Comparison of ENCODE assay signal across 9 cellular contexts in genomic region chr17:19448341-19449268, GRCh38. TPM values are rescaled to one million over a fixed set of nuclear protein-coding genes. Genes with fewer than 3 reads are reported as not detected.
A peak's percentile ranks its signal among the peaks of the same experiment; 100 is the strongest.
DNase-seq lines count a peak whose midpoint lies in the region; ATAC-seq and TF ChIP-seq lines count a peak whose summit lies in the region.
"Had no signal": no experiment of that assay in that cellular context is flagged by ENCODE, and none has a peak within 500 bp of the region (broad histone marks: within the 10 kb centered on the region; RNA-seq: fewer than 3 reads in every experiment).

No MANE protein-coding gene starts in this region.

- no peak overlapping the region for H2AFZ ChIP-seq in PC-9

- H3K9me3 ChIP-seq in AG04450 (ENCODE audit: control insufficient read depth, insufficient read depth, low read length) (peaks cover 5% of the 10 kb centered on the region; the same call in 1 of the 2 replicates), PC-9 (ENCODE audit: insufficient read depth, low read depth) (peaks cover 8% of the 10 kb centered on the region; the same call in 1 of the 2 replicates), muscle layer of colon (ENCODE audit: low read length) (no peaks in the 10 kb centered on the region)

- H3K79me2 ChIP-seq in PC-9 (ENCODE audit: low read depth): no peaks in the 10 kb centered on the region

- ATAC-seq in HG03457 (IDR thresholded peaks at IDR 0.05; ENCODE audit: unreplicated experiment): no peak
- ATAC-seq in GM19328 (IDR thresholded peaks at IDR 0.05; ENCODE audit: unreplicated experiment): no peak

- H3K36me3 ChIP-seq in PC-9 (ENCODE audit: low read depth): no peaks in the 10 kb centered on the region
- no peaks in the 10 kb centered on the region for H3K36me3 ChIP-seq in muscle layer of colon (ENCODE audit: insufficient read depth, low read length)

- no peaks in the 10 kb centered on the region for H4K20me1 ChIP-seq in PC-9 (ENCODE audit: insufficient read depth)

- H3K4me1 ChIP-seq in PC-9 (replicated peaks; ENCODE audit: insufficient read depth) (peaks cover 24% of the 10 kb centered on the region), muscle layer of colon (ENCODE audit: insufficient read depth, low read length) (peaks cover 32% of the 10 kb centered on the region)

- H3K4me2 ChIP-seq in PC-9: peak overlapping the region; percentile 48

- peak overlapping the region; percentile 92 for H3K27ac ChIP-seq in AG04450 (ENCODE audit: low read depth, low read length)
- H3K27ac ChIP-seq in PC-9: peak overlapping the region; percentile 44
- H3K27ac ChIP-seq in epithelial cell of prostate: peak overlapping the region; percentile 62
- peak overlapping the region; percentile 80 for H3K27ac ChIP-seq in muscle layer of colon (ENCODE audit: low read depth, low read length)

- in situ Hi-C loops in GM13977 (cut with MboI; ENCODE audit: low pct_unique_long_range_greater_than_20kb, low sequenced_read_pairs, unreplicated experiment): no loop called here

- BruUV-seq in PC-9 (replicated peaks; lab: Mats Ljungman, UMichigan): no TSS peak

- peaks cover 13% of the 10 kb centered on the region; the same call in 1 of the 2 replicates for H3F3A ChIP-seq in PC-9 (ENCODE audit: insufficient read depth, low read depth)

- H3K4me3 ChIP-seq in AG04450 (ENCODE audit: low read depth, low read length) (no peak overlapping the region; the same call in 1 of the 2 replicates), PC-9 (no peak overlapping the region), muscle layer of colon (ENCODE audit: low read depth in 1 of 2, low read length in 2 of 2) (no peak overlapping the region)

- DNase-seq in AG04450 (ENCODE audit: low read depth, low spot score) (peak; percentile 97), PC-9 (peak; percentile 47 to 92), epithelial cell of prostate (ENCODE audit: low read depth, low spot score) (peak; percentile 66), NCI-H2081 treated with DMSO at 0.1 percent for 48 hours (lab: John Stamatoyannopoulos, UW) (no peak), GM13977 (ENCODE audit: low spot score) (no peak)

- TF ChIP-seq CTCF in AG04450 (IDR thresholded peaks at IDR 0.05; ENCODE audit: low read depth, low read length) (no peak), PC-9 (conservative IDR thresholded peaks at IDR 0.05) (no peak), GM13977 (IDR thresholded peaks at IDR 0.05; ENCODE audit: extremely low read depth, insufficient read depth, missing control alignments) (no peak)

- intact Hi-C loops in PC-9 (cut with micrococcal nuclease; ENCODE audit: unreplicated experiment): loop anchor here (2.0 to 5.0 kb wide), 2 partner anchors 60 to 319 kb away; no protein-coding TSS in a partner anchor

- CTCF ChIA-PET in AG04450 (lab: Charles Lee) (interaction anchor here (0.8 to 4.7 kb wide), 14 partner anchors 12 to 318 kb away, joined by 3 to 99 read pairs (median 8); partner anchors contain the start of genes ALDH3A2, B9D1 and MAPK7), PC-9 (lab: Charles Lee) (interaction anchor here (0.6 to 3.3 kb wide), 2 partner anchors 86 to 257 kb away, joined by 6 to 19 read pairs; partner anchors contain the start of gene B9D1)

- no peaks in the 10 kb centered on the region for H3K9me2 ChIP-seq in PC-9 (ENCODE audit: insufficient read depth)

- H3K9ac ChIP-seq in muscle layer of colon (ENCODE audit: low read length): peak overlapping the region; percentile 4

- POLR2A ChIA-PET in AG04450 (lab: Yijun Ruan, JAX) (interaction anchor here (1.2 to 2.9 kb wide), 6 partner anchors 61 to 86 kb away, joined by 4 to 19 read pairs (median 10); partner anchors contain the start of genes B9D1, MAPK7 and MFAP4), PC-9 (lab: Charles Lee; ENCODE audit: unreplicated experiment) (interaction anchor here (0.7 to 1.0 kb wide), 3 partner anchors 71 to 199 kb away, joined by 3 to 8 read pairs (median 6); no protein-coding TSS in a partner anchor)

- H3K27me3 ChIP-seq in AG04450 (ENCODE audit: control insufficient read depth, insufficient read depth, low read length) (peaks cover 1% of the 10 kb centered on the region), PC-9 (ENCODE audit: insufficient read depth, low read depth) (no peaks in the 10 kb centered on the region), muscle layer of colon (ENCODE audit: control insufficient read depth in 1 of 2, insufficient read depth in 2 of 2, low read length in 2 of 2) (no peaks in the 10 kb centered on the region)

RNA-seq across cellular contexts. Expression of gene RNF112, which starts 37.6 kb away (rescaled TPM):
- 3.3 and 4.5 TPM in 2 replicates for polyA plus RNA-seq in AG04450 (2011; rRNA removed)
- polyA minus RNA-seq in AG04450 (2011; rRNA and poly(A)+ RNA removed): 3.1 and 5.5 TPM in 2 replicates
- total RNA-seq in PC-9 (2021): 2.0 and 2.3 TPM in 2 replicates
- polyA plus RNA-seq: IgD-negative memory B cell had no signal

Comparison
In these comparisons a context has a peak if more than half of its experiments do, and no peak if none do; other contexts are left out.
1. DNase-seq: peak in AG04450 (single experiment), PC-9 (2 of 2) and epithelial cell of prostate (single experiment); none in NCI-H2081 treated with DMSO at 0.1 percent for 48 hours (single experiment) and GM13977 (single experiment).
2. Peak in every context shown above with its lines, with median percentiles within 50 percentile points of each other: H3K27ac ChIP-seq.